Comparison of ENCODE assay signal across 1 cellular context in genomic region chr19:12751635-12752034, GRCh38.
TF ChIP-seq lines count a peak whose summit lies in the region.

Gene BEST2, plus strand, starts transcription at chr19:12751791. Its CDS starts 802 bp downstream, at chr19:12752593.

TF ChIP-seq in K562, 482 proteins besides CTCF, POLR2A, EP300 and RAD21 (continued from another document):
- TF ChIP-seq NELFE (IDR thresholded peaks at IDR 0.05; ENCODE audit: insufficient read depth, insufficient read length), result no peak
- TF ChIP-seq ZNF174 (CRISPR knock-in tag; IDR thresholded peaks at IDR 0.05), result no peak
- no peak for TF ChIP-seq TBP (optimal IDR thresholded peaks at IDR 0.05; ENCODE audit: low read depth, low read length)
- no peak for TF ChIP-seq TARDBP (IDR thresholded peaks at IDR 0.05)
- no peak for TF ChIP-seq GTF2B (IDR thresholded peaks at IDR 0.05; ENCODE audit: extremely low read depth, insufficient read length)
- TF ChIP-seq IRF9 (tag; IDR thresholded peaks at IDR 0.05), result no peak
- no peak for TF ChIP-seq ETS1 (conservative IDR thresholded peaks at IDR 0.05; ENCODE audit: control insufficient read depth, low read depth, low read length)
- TF ChIP-seq ZNF766 (CRISPR knock-in tag; conservative IDR thresholded peaks at IDR 0.05), result no peak
- no peak for TF ChIP-seq ZNF263 (CRISPR knock-in tag; IDR thresholded peaks at IDR 0.05; ENCODE audit: borderline replicate concordance)
- no peak for TF ChIP-seq ZNF316 (IDR thresholded peaks at IDR 0.05)
- TF ChIP-seq AFF4 (CRISPR knock-in tag; IDR thresholded peaks at IDR 0.05), result no peak
- no peak for TF ChIP-seq TSC22D4 (tag; IDR thresholded peaks at IDR 0.05)
TF ChIP-seq in K562: peak in this region for 0.
